2 cellular contexts compared by ENCODE assay signal in genomic region chr18:58364867-58365533, GRCh38.
TF ChIP-seq lines count a peak whose summit lies in the region.

No MANE protein-coding gene starts in this region.

TF ChIP-seq in SK-N-SH, 30 proteins besides CTCF, POLR2A, EP300 and RAD21 (continued from another document):
- no peak for TF ChIP-seq GATA2 (CRISPR knock-in tag; IDR thresholded peaks at IDR 0.05)
- TF ChIP-seq EZH2phosphoT487 (IDR thresholded peaks at IDR 0.05; ENCODE audit: borderline replicate concordance, low read depth), result no peak
- no peak for TF ChIP-seq JUND (IDR thresholded peaks at IDR 0.05)
- TF ChIP-seq TAF1 (IDR thresholded peaks at IDR 0.05; ENCODE audit: borderline replicate concordance, low read depth, low read length), result no peak
- no peak for TF ChIP-seq TEAD4 (IDR thresholded peaks at IDR 0.05; ENCODE audit: borderline replicate concordance, insufficient read depth)
- no peak for TF ChIP-seq FOSL2 (IDR thresholded peaks at IDR 0.05; ENCODE audit: borderline replicate concordance, low read depth)

TF ChIP-seq in SK-N-SH treated with all-trans-retinoic acid at 6 μM for 48 hours, 23 proteins besides CTCF, POLR2A, EP300 and RAD21 (continued from another document):
- TF ChIP-seq BACH2 (CRISPR knock-in tag; IDR thresholded peaks at IDR 0.05; ENCODE audit: borderline replicate concordance) (no peak), TOX (CRISPR knock-in tag; IDR thresholded peaks at IDR 0.05; ENCODE audit: borderline replicate concordance) (no peak), PATZ1 (CRISPR knock-in tag; IDR thresholded peaks at IDR 0.05; ENCODE audit: borderline replicate concordance) (no peak), CREB5 (CRISPR knock-in tag; IDR thresholded peaks at IDR 0.05; ENCODE audit: low read depth) (no peak)
